In genomic region chr2:150041721-150042450, GRCh38 we compare ENCODE assay signal across 1 cellular context.
TF ChIP-seq lines count a peak whose summit lies in the region.

No MANE protein-coding gene starts in this region.

TF ChIP-seq in endothelial cell of umbilical vein, 7 proteins besides CTCF, POLR2A, EP300 and RAD21 (continued from another document):
- TF ChIP-seq MAX (IDR thresholded peaks at IDR 0.05; ENCODE audit: insufficient read depth, insufficient read length) (no peak), EZH2 (IDR thresholded peaks at IDR 0.05; ENCODE audit: borderline replicate concordance, low read depth, low read length, severe bottlenecking) (no peak)
TF ChIP-seq in endothelial cell of umbilical vein: peak in this region for 0.
